Comparison of ENCODE assay signal across 9 cellular contexts in genomic region chr2:96027725-96028325, GRCh38. TPM values are rescaled to one million over a fixed set of nuclear protein-coding genes. Genes with fewer than 3 reads are reported as not detected.
DNase-seq lines count a peak whose midpoint lies in the region; ATAC-seq, FAIRE-seq and TF ChIP-seq lines count a peak whose summit lies in the region.
"Not testable (repeated sequence)": the region's sequence is repeated elsewhere in the genome, so short reads cannot be mapped to it uniquely, and the experiment has no call there.
"Had no signal": no experiment of that assay in that cellular context is flagged by ENCODE, and none has a peak within 500 bp of the region (broad histone marks: within the 10 kb centered on the region; RNA-seq: fewer than 3 reads in every experiment).

No MANE protein-coding gene starts in this region.

- intact Hi-C loops in K562 (cut with micrococcal nuclease); left colon (cut with DNase I, micrococcal nuclease); mucosa of descending colon (cut with DNase I, micrococcal nuclease): not testable (repeated sequence)
- intact Hi-C loops in Right ventricle myocardium inferior (cut with DNase I): loop anchor here (10.0 kb wide), 2 partner anchors 87 to 377 kb away; partner anchors contain the start of gene ADRA2B
- intact Hi-C loops in heart right ventricle (cut with DNase I): loop anchor here in 4 of 10 donors (10.0 kb wide), 2 partner anchors 87 to 147 kb away; partner anchors contain the start of gene ADRA2B (in 4 of the 4)

- H3K4me3 ChIP-seq in K562, heart right ventricle, mucosa of descending colon: not testable (repeated sequence)

- CTCF ChIA-PET in K562 (lab: Yijun Ruan, JAX; ENCODE audit: low intra/inter-chr PET ratio): not testable (repeated sequence)

- POLR2A ChIA-PET in K562 (lab: Yijun Ruan, JAX): not testable (repeated sequence)

- no CpG with 5 or more reads among the region's 16 CpGs for WGBS in K562 (ENCODE audit: insufficient coverage, low coverage, missing lambda C conversion rate)
- WGBS in heart right ventricle, 2 donors: no CpG with 5 or more reads among the region's 16 CpGs

- DNase-seq in K562 (ENCODE audit: extremely low read depth in 1 of 4, low spot score in 3 of 4); Right ventricle myocardium inferior (ENCODE audit: missing footprints); heart right ventricle; left colon; mucosa of descending colon: not testable (repeated sequence)

- not testable (repeated sequence) for H3K27me3 ChIP-seq in K562 (ENCODE audit: control insufficient read depth in 2 of 2, insufficient read depth in 2 of 2, low read length in 2 of 2); heart right ventricle

- H3K79me2 ChIP-seq in K562 (ENCODE audit: control insufficient read depth, insufficient read depth, low read length): not testable (repeated sequence)

- H3K9me1 ChIP-seq in K562 (ENCODE audit: control insufficient read depth, insufficient read depth, low read length): not testable (repeated sequence)

- H3K4me2 ChIP-seq in K562 (ENCODE audit: insufficient read depth, low read length): not testable (repeated sequence)

- not testable (repeated sequence) for BruUV-seq in K562 (replicated peaks; lab: Mats Ljungman, UMichigan)

- not testable (repeated sequence) for H3K9ac ChIP-seq in K562 (ENCODE audit: insufficient read depth in 1 of 2, low read depth in 2 of 2, low read length in 2 of 2)

- TF ChIP-seq EP300 in K562 (IDR thresholded peaks at IDR 0.05; ENCODE audit: low read length): not testable (repeated sequence)

- in situ Hi-C loops in K562 (cut with MboI): not testable (repeated sequence)

- not testable (repeated sequence) for H3K9me3 ChIP-seq in K562 (replicated peaks; ENCODE audit: control insufficient read depth, insufficient read depth, low read depth, low read length); heart right ventricle; mucosa of descending colon

- TF ChIP-seq CTCF in K562 (IDR thresholded peaks at IDR 0.05 in 2 of 3, conservative IDR thresholded peaks at IDR 0.05 in 1 of 3; ENCODE audit: insufficient read depth in 2 of 3, low read depth in 1 of 3, low read length in 3 of 3); heart right ventricle (IDR thresholded peaks at IDR 0.05); mucosa of descending colon (IDR thresholded peaks at IDR 0.05): not testable (repeated sequence)

- peak; percentile 54 for FAIRE-seq in K562 (lab: Jason Lieb, UNC)

- H3K4me1 ChIP-seq in K562 (replicated peaks in 1 of 2; ENCODE audit: control insufficient read depth in 2 of 2, insufficient read depth in 2 of 2, low read length in 2 of 2): peaks cover 0 to 11% of the 10 kb centered on the region in 2 experiments; a peak in 2 of 5 replicates
- not testable (repeated sequence) for H3K4me1 ChIP-seq in heart right ventricle; mucosa of descending colon (ENCODE audit: low read depth)

- ATAC-seq in K562: not testable (repeated sequence)
- ATAC-seq in Right ventricle myocardium inferior: peak; percentile 29
- ATAC-seq in heart right ventricle: peak in 7 of 8 donors; percentile 23 to 63 (median 50)
- ATAC-seq in left colon: peak; percentile 85
- ATAC-seq in mucosa of descending colon: peak; percentile 86

- TF ChIP-seq RAD21 in K562 (CRISPR knock-in tag; conservative IDR thresholded peaks at IDR 0.05 in 1 of 2, IDR thresholded peaks at IDR 0.05 in 1 of 2): not testable (repeated sequence)

- H3K36me3 ChIP-seq in K562 (ENCODE audit: control insufficient read depth, insufficient read depth, low read length); heart right ventricle; mucosa of descending colon (ENCODE audit: low read depth): not testable (repeated sequence)

- H4K20me1 ChIP-seq in K562 (replicated peaks; ENCODE audit: control insufficient read depth, insufficient read depth, low read length): not testable (repeated sequence)

- H2AFZ ChIP-seq in K562 (ENCODE audit: low read depth, low read length): not testable (repeated sequence)

- H3K27ac ChIP-seq in K562 (ENCODE audit: extremely low read depth, low read depth, low read length); heart right ventricle: not testable (repeated sequence)

- TF ChIP-seq POLR2A in K562 (conservative IDR thresholded peaks at IDR 0.05): not testable (repeated sequence)

RNA-seq across cellular contexts. Expression of gene GPAT2, which starts 6.9 kb away (rescaled TPM):
- 0.12 TPM in 2 replicates for total RNA-seq in K562 (2011; cell fraction: chromatin; rRNA removed; ENCODE audit: low replicate concordance)
- total RNA-seq in K562 (2011; cell fraction: nucleolus; rRNA removed): under 0.01 and 0.39 TPM in 2 replicates
- total RNA-seq in K562 (2011; cell fraction: nucleoplasm; rRNA removed): not detected in 2 replicates
- total RNA-seq in K562 (2014; rRNA removed) (0.14 and 0.33 TPM in 2 replicates), K562 (2014; rRNA removed; fragmentation: Illumina TruSeq; extraction: Trizol) (not detected in 2 replicates), K562 (2015; rRNA removed; fragmentation: Illumina TruSeq; extraction: Trizol) (0.11 and 0.38 TPM in 2 replicates), K562 (2021) (0.33 and 0.94 TPM in 2 replicates), Right ventricle myocardium inferior (6.1 TPM), heart right ventricle (10 to 100 TPM in 1 of 10 donors, 1 to 10 TPM in 9; 1.7 to 21.6 (median 3.6) TPM), left colon (1 to 10 TPM; 3.0 to 5.3 TPM), mucosa of descending colon (1 to 10 TPM; 3.2 to 3.3 (median 3.2) TPM)
- polyA plus RNA-seq in K562 (2011; rRNA removed) (not detected in 2 replicates), K562 (2014; fragmentation: Illumina TruSeq; extraction: Trizol) (0.30 TPM in 2 replicates), K562 (2014; fragmentation: Nextera tagmentation; extraction: Ambion mirVana) (under 1 TPM in 1 of 2 experiments, not detected in 1; 0.01 TPM), K562 (2014; rRNA removed) (0.42 and 1.2 TPM in 2 replicates), heart right ventricle (1 to 10 TPM; 4.6 to 9.2 TPM)
- 0.03 and 0.25 TPM in 2 replicates for polyA plus RNA-seq in K562 (2011; cell fraction: cytosol; rRNA removed)
- 0.34 and 0.55 TPM in 2 replicates for polyA plus RNA-seq in K562 (2011; cell fraction: nucleus; rRNA removed)
- polyA plus RNA-seq in K562 (2012): 0.33 and 1.1 TPM in 2 replicates
- polyA minus RNA-seq in K562 (2011; rRNA and poly(A)+ RNA removed): not detected in 2 replicates
- polyA minus RNA-seq in K562 (2011; cell fraction: cytosol; rRNA and poly(A)+ RNA removed): not detected in 2 replicates
- polyA minus RNA-seq in K562 (2011; cell fraction: nucleus; rRNA and poly(A)+ RNA removed): 0.11 and 0.94 TPM in 2 replicates
- total RNA-seq: A673, Daoy, G401, GM12878 had no signal

RNA-seq across cellular contexts. Expression of gene ANKRD36C, which starts 36.2 kb away (rescaled TPM):
- total RNA-seq in K562 (2011; cell fraction: chromatin; rRNA removed; ENCODE audit: low replicate concordance): 118 and 313 TPM in 2 replicates
- 51.0 and 71.8 TPM in 2 replicates for total RNA-seq in K562 (2011; cell fraction: nucleolus; rRNA removed)
- total RNA-seq in K562 (2011; cell fraction: nucleoplasm; rRNA removed): 102 and 124 TPM in 2 replicates
- total RNA-seq in K562 (2014; rRNA removed): 23.2 and 23.6 TPM in 2 replicates
- 44.4 and 45.3 TPM in 2 replicates for total RNA-seq in K562 (2014; rRNA removed; fragmentation: Illumina TruSeq; extraction: Trizol)
- 50.0 and 51.6 TPM in 2 replicates for total RNA-seq in K562 (2015; rRNA removed; fragmentation: Illumina TruSeq; extraction: Trizol)
- total RNA-seq in K562 (2021): 26.4 and 26.6 TPM in 2 replicates
- 10.6 and 11.9 TPM in 2 replicates for polyA plus RNA-seq in K562 (2011; rRNA removed)
- 1.2 and 1.7 TPM in 2 replicates for polyA plus RNA-seq in K562 (2011; cell fraction: cytosol; rRNA removed)
- polyA plus RNA-seq in K562 (2011; cell fraction: nucleus; rRNA removed): 39.1 and 44.8 TPM in 2 replicates
- 5.6 and 7.4 TPM in 2 replicates for polyA plus RNA-seq in K562 (2012)
- 6.7 and 7.3 TPM in 2 replicates for polyA plus RNA-seq in K562 (2014; fragmentation: Illumina TruSeq; extraction: Trizol)
- polyA plus RNA-seq in K562 (2014; fragmentation: Nextera tagmentation; extraction: Ambion mirVana): 10 to 100 TPM in 1 of 2 experiments, 1 to 10 TPM in 1; 4.4 to 11.9 TPM
- 6.4 and 8.4 TPM in 2 replicates for polyA plus RNA-seq in K562 (2014; rRNA removed)
- 116 and 173 TPM in 2 replicates for polyA minus RNA-seq in K562 (2011; rRNA and poly(A)+ RNA removed)
- polyA minus RNA-seq in K562 (2011; cell fraction: cytosol; rRNA and poly(A)+ RNA removed): 10.6 and 15.7 TPM in 2 replicates
- polyA minus RNA-seq in K562 (2011; cell fraction: nucleus; rRNA and poly(A)+ RNA removed): 179 and 403 TPM in 2 replicates
- total RNA-seq in Right ventricle myocardium inferior: 5.6 TPM
- 1 to 10 TPM; 3.9 to 8.1 (median 7.2) TPM for total RNA-seq in heart right ventricle
- 1 to 10 TPM in 1 of 2 donors, under 1 TPM in 1; 0.38 to 5.9 TPM for polyA plus RNA-seq in heart right ventricle
- total RNA-seq in left colon: 10 to 100 TPM; 28.6 to 31.4 TPM
- total RNA-seq in mucosa of descending colon: 10 to 100 TPM; 22.2 to 45.8 (median 32.5) TPM
